In genomic region chr17:40074175-40074512, GRCh38 we compare ENCODE assay signal across 18 cellular contexts. TPM values are rescaled to one million over a fixed set of nuclear protein-coding genes. Genes with fewer than 3 reads are reported as not detected.
DNase-seq lines count a peak whose midpoint lies in the region; ATAC-seq and TF ChIP-seq lines count a peak whose summit lies in the region.
"Had no signal": no experiment of that assay in that cellular context is flagged by ENCODE, and none has a peak within 500 bp of the region (broad histone marks: within the 10 kb centered on the region; RNA-seq: fewer than 3 reads in every experiment).

No MANE protein-coding gene starts in this region.

- peak overlapping the region; percentile 43 for H3K27ac Mint-ChIP-seq in activated CD8-positive, alpha-beta T cell treated with anti-CD3 and anti-CD28 coated beads for 36 hours
- no peak overlapping the region for H3K27ac Mint-ChIP-seq in activated CD8-positive, alpha-beta T cell treated with anti-CD3 and anti-CD28 coated beads, Interleukin-2, amount 10 ng/mL, durations not matched to agents 7 days and 5 days
- H3K27ac Mint-ChIP-seq in naive thymus-derived CD8-positive, alpha-beta T cell = peak overlapping the region in 9 of 10 donors; percentile 64 to 91 (median 84)
- H3K27ac Mint-ChIP-seq: T-helper 2 cell treated with Interferon-gamma antibody and Interleukin-4, amounts not matched to agents 5 μg/mL and 100 μg/mL, for 36 hours had no signal

- H3K9me3 Mint-ChIP-seq in activated CD8-positive, alpha-beta T cell treated with anti-CD3 and anti-CD28 coated beads for 36 hours = no peaks in the 10 kb centered on the region
- H3K9me3 Mint-ChIP-seq in activated CD8-positive, alpha-beta T cell treated with anti-CD3 and anti-CD28 coated beads, Interleukin-2, amount 10 ng/mL, durations not matched to agents 7 days and 5 days (ENCODE audit: insufficient read depth) = no peaks in the 10 kb centered on the region
- H3K9me3 Mint-ChIP-seq in naive thymus-derived CD8-positive, alpha-beta T cell = no peaks in the 10 kb centered on the region
- H3K9me3 Mint-ChIP-seq: activated CD4-positive, alpha-beta memory T cell treated with anti-CD3 and anti-CD28 coated beads for 36 hours; activated naive CD4-positive, alpha-beta T cell treated with anti-CD3 and anti-CD28 coated beads, Interleukin-2, amount 50 U/mL, for 24 hours; T-helper 2 cell treated with Interferon-gamma antibody and Interleukin-4, amounts not matched to agents 5 μg/mL and 100 μg/mL, for 36 hours had no signal

- H3K27ac ChIP-seq in dorsolateral prefrontal cortex = peak overlapping the region; percentile 93 to 100 (median 100)
- H3K27ac ChIP-seq in thyroid gland = peak overlapping the region; percentile 90 to 94 (median 93)
- no peak overlapping the region for H3K27ac ChIP-seq in WERI-Rb-1
- H3K27ac ChIP-seq: 22Rv1 had no signal

- no peak for DNase-seq in activated CD8-positive, alpha-beta T cell treated with anti-CD3 and anti-CD28 coated beads for 36 hours
- no peak for DNase-seq in activated CD8-positive, alpha-beta T cell treated with anti-CD3 and anti-CD28 coated beads, Interleukin-2, amount 10 ng/mL, durations not matched to agents 7 days and 5 days
- DNase-seq in dorsolateral prefrontal cortex = no peak
- DNase-seq in naive thymus-derived CD8-positive, alpha-beta T cell = no peak
- no peak for DNase-seq in thyroid gland
- no peak for DNase-seq in WERI-Rb-1
- DNase-seq in iPS-NIHi11 (ENCODE audit: low spot score) = no peak
- DNase-seq in GM20000 (ENCODE audit: low spot score) = no peak
- DNase-seq: activated CD4-positive, alpha-beta memory T cell treated with anti-CD3 and anti-CD28 coated beads for 36 hours; KBM-7; NCI-H1417 treated with DMSO at 0.1 percent for 48 hours; stimulated activated CD4-positive, alpha-beta T cell treated with anti-CD3 and anti-CD28 coated beads, Interleukin-4, amount 100 ng/mL, for 1 hour had no signal

- no peak overlapping the region for H3K4me3 Mint-ChIP-seq in activated CD8-positive, alpha-beta T cell treated with anti-CD3 and anti-CD28 coated beads for 36 hours
- no peak overlapping the region for H3K4me3 Mint-ChIP-seq in activated CD8-positive, alpha-beta T cell treated with anti-CD3 and anti-CD28 coated beads, Interleukin-2, amount 10 ng/mL, durations not matched to agents 7 days and 5 days
- H3K4me3 Mint-ChIP-seq in naive thymus-derived CD8-positive, alpha-beta T cell = no peak overlapping the region
- H3K4me3 Mint-ChIP-seq: activated CD4-positive, alpha-beta memory T cell treated with anti-CD3 and anti-CD28 coated beads for 36 hours; activated naive CD4-positive, alpha-beta T cell treated with anti-CD3 and anti-CD28 coated beads, Interleukin-2, amount 50 U/mL, for 24 hours; T-helper 2 cell treated with Interferon-gamma antibody and Interleukin-4, amounts not matched to agents 5 μg/mL and 100 μg/mL, for 36 hours had no signal

- intact Hi-C loops in activated CD8-positive, alpha-beta T cell treated with anti-CD3 and anti-CD28 coated beads for 36 hours (cut with micrococcal nuclease) = no loop called here
- intact Hi-C loops in dorsolateral prefrontal cortex (cut with DNase I) (no loop called here), thyroid gland (cut with DNase I) (no loop called here)

- TF ChIP-seq CTCF in activated CD8-positive, alpha-beta T cell treated with anti-CD3 and anti-CD28 coated beads for 36 hours (IDR thresholded peaks at IDR 0.05) = no peak
- TF ChIP-seq CTCF in dorsolateral prefrontal cortex (IDR thresholded peaks at IDR 0.05 in 54 of 56, conservative IDR thresholded peaks at IDR 0.05 in 2 of 56; ENCODE audit: low read depth in 1 of 56, partially characterized antibody in 56 of 56) (no peak), thyroid gland (IDR thresholded peaks at IDR 0.05) (no peak), WERI-Rb-1 (IDR thresholded peaks at IDR 0.05; ENCODE audit: low read depth, low read length) (no peak), GM20000 (IDR thresholded peaks at IDR 0.05; ENCODE audit: extremely low read depth, missing control alignments) (no peak)

- TF ChIP-seq POLR2A in thyroid gland (IDR thresholded peaks at IDR 0.05) = no peak

- no peaks in the 10 kb centered on the region for H3K27me3 ChIP-seq in dorsolateral prefrontal cortex
- no peaks in the 10 kb centered on the region for H3K27me3 ChIP-seq in thyroid gland
- no peaks in the 10 kb centered on the region for H3K27me3 ChIP-seq in WERI-Rb-1 (ENCODE audit: insufficient read depth, low read depth, severe bottlenecking)

- no peaks in the 10 kb centered on the region for H3K36me3 ChIP-seq in thyroid gland
- peaks cover 11% of the 10 kb centered on the region for H3K36me3 ChIP-seq in WERI-Rb-1

- H3K9me3 ChIP-seq in thyroid gland = no peaks in the 10 kb centered on the region
- no peaks in the 10 kb centered on the region for H3K9me3 ChIP-seq in WERI-Rb-1 (ENCODE audit: severe bottlenecking)

- WGBS in thyroid gland, 2 donors = 80 to 88% methylated on average over 5 to 7 of the region's 8 CpGs

- POLR2A ChIA-PET in activated CD8-positive, alpha-beta T cell treated with anti-CD3 and anti-CD28 coated beads for 36 hours (lab: Charles Lee) = interaction anchor here (1.2 to 1.7 kb wide), 2 partner anchors 10 to 23 kb away, joined by 5 read pairs; no protein-coding TSS in a partner anchor
- POLR2A ChIA-PET in activated CD8-positive, alpha-beta T cell treated with anti-CD3 and anti-CD28 coated beads, Interleukin-2, amount 10 ng/mL, durations not matched to agents 7 days and 5 days (lab: Charles Lee) = interaction anchor here (0.6 kb wide), 1 partner anchor 121 kb away, joined by 3 read pairs; no protein-coding TSS in a partner anchor
- POLR2A ChIA-PET in naive thymus-derived CD8-positive, alpha-beta T cell (lab: Charles Lee) = interaction anchor here (1.2 to 17.1 kb wide), 6 partner anchors 10 to 48 kb away, joined by 3 to 260 read pairs (median 46); partner anchors contain the start of genes MED24, NR1D1 and THRA

- no peak for ATAC-seq in activated CD8-positive, alpha-beta T cell treated with anti-CD3 and anti-CD28 coated beads for 36 hours
- no peak for ATAC-seq in activated CD8-positive, alpha-beta T cell treated with anti-CD3 and anti-CD28 coated beads, Interleukin-2, amount 10 ng/mL, durations not matched to agents 7 days and 5 days
- no peak for ATAC-seq in naive thymus-derived CD8-positive, alpha-beta T cell
- ATAC-seq: left lobe of liver, Panc1 had no signal

- H3K4me1 ChIP-seq in thyroid gland = peaks cover 73 to 80% of the 10 kb centered on the region in 2 donors

- no peaks in the 10 kb centered on the region for H3K27me3 Mint-ChIP-seq in activated CD8-positive, alpha-beta T cell treated with anti-CD3 and anti-CD28 coated beads for 36 hours
- no peaks in the 10 kb centered on the region for H3K27me3 Mint-ChIP-seq in activated CD8-positive, alpha-beta T cell treated with anti-CD3 and anti-CD28 coated beads, Interleukin-2, amount 10 ng/mL, durations not matched to agents 7 days and 5 days (ENCODE audit: low read depth)
- H3K27me3 Mint-ChIP-seq in naive thymus-derived CD8-positive, alpha-beta T cell = no peaks in the 10 kb centered on the region
- H3K27me3 Mint-ChIP-seq: activated CD4-positive, alpha-beta memory T cell treated with anti-CD3 and anti-CD28 coated beads for 36 hours; activated naive CD4-positive, alpha-beta T cell treated with anti-CD3 and anti-CD28 coated beads, Interleukin-2, amount 50 U/mL, for 24 hours had no signal

- H3K4me3 ChIP-seq in dorsolateral prefrontal cortex = peak overlapping the region in 27 of 59 donors; percentile 3 to 71 (median 48)
- no peak overlapping the region for H3K4me3 ChIP-seq in thyroid gland (replicated peaks in 1 of 3)
- no peak overlapping the region for H3K4me3 ChIP-seq in WERI-Rb-1 (ENCODE audit: low read depth, low read length)

- CTCF ChIA-PET in activated CD8-positive, alpha-beta T cell treated with anti-CD3 and anti-CD28 coated beads for 36 hours (lab: Charles Lee) = interaction anchor here (0.8 to 6.9 kb wide), 16 partner anchors 10 to 243 kb away, joined by 3 to 168 read pairs (median 12); partner anchors contain the start of genes CSF3, MED24, NR1D1 and THRA
- CTCF ChIA-PET in activated CD8-positive, alpha-beta T cell treated with anti-CD3 and anti-CD28 coated beads, Interleukin-2, amount 10 ng/mL, durations not matched to agents 7 days and 5 days (lab: Charles Lee) = interaction anchor here (0.6 to 5.5 kb wide), 13 partner anchors 9 to 60 kb away, joined by 3 to 90 read pairs (median 15); partner anchors contain the start of genes CSF3, MED24, NR1D1 and THRA

- H3K4me1 Mint-ChIP-seq in activated CD8-positive, alpha-beta T cell treated with anti-CD3 and anti-CD28 coated beads for 36 hours (ENCODE audit: low read depth) = peaks cover 44% of the 10 kb centered on the region
- peaks cover 31% of the 10 kb centered on the region for H3K4me1 Mint-ChIP-seq in activated CD8-positive, alpha-beta T cell treated with anti-CD3 and anti-CD28 coated beads, Interleukin-2, amount 10 ng/mL, durations not matched to agents 7 days and 5 days (ENCODE audit: low read depth)
- peaks cover 41 to 80% (median 74%) of the 10 kb centered on the region in 4 donors for H3K4me1 Mint-ChIP-seq in naive thymus-derived CD8-positive, alpha-beta T cell

- no peaks in the 10 kb centered on the region for H3K36me3 Mint-ChIP-seq in activated CD8-positive, alpha-beta T cell treated with anti-CD3 and anti-CD28 coated beads for 36 hours (ENCODE audit: low read depth)
- no peaks in the 10 kb centered on the region for H3K36me3 Mint-ChIP-seq in activated CD8-positive, alpha-beta T cell treated with anti-CD3 and anti-CD28 coated beads, Interleukin-2, amount 10 ng/mL, durations not matched to agents 7 days and 5 days (ENCODE audit: low read depth)
- peaks cover 0 to 25% (median 0%) of the 10 kb centered on the region in 3 donors for H3K36me3 Mint-ChIP-seq in naive thymus-derived CD8-positive, alpha-beta T cell
- H3K36me3 Mint-ChIP-seq: activated CD4-positive, alpha-beta memory T cell treated with anti-CD3 and anti-CD28 coated beads for 36 hours had no signal

RNA-seq across cellular contexts. Expression of gene THRA, which starts 11.4 kb away (rescaled TPM):
- 10 to 100 TPM; 11.1 to 13.8 TPM for total RNA-seq in activated CD8-positive, alpha-beta T cell treated with anti-CD3 and anti-CD28 coated beads for 36 hours
- total RNA-seq in activated CD8-positive, alpha-beta T cell treated with anti-CD3 and anti-CD28 coated beads, Interleukin-2, amount 10 ng/mL, durations not matched to agents 7 days and 5 days = 1 to 10 TPM; 8.7 to 9.7 TPM
- total RNA-seq in dorsolateral prefrontal cortex (100 to 1,000 TPM; 178 to 301 (median 231) TPM), thyroid gland (10 to 100 TPM; 34.0 to 52.9 (median 44.8) TPM)
- 10 to 100 TPM; 53.6 to 54.2 TPM for total RNA-seq in naive thymus-derived CD8-positive, alpha-beta T cell
- polyA plus RNA-seq in naive thymus-derived CD8-positive, alpha-beta T cell = 10 to 100 TPM; 11.3 to 23.3 (median 22.2) TPM

RNA-seq across cellular contexts. Expression of gene MED24, which starts 19.9 kb away (rescaled TPM):
- 10 to 100 TPM; 90.2 to 96.4 TPM for total RNA-seq in activated CD8-positive, alpha-beta T cell treated with anti-CD3 and anti-CD28 coated beads for 36 hours
- 10 to 100 TPM; 93.4 to 96.7 TPM for total RNA-seq in activated CD8-positive, alpha-beta T cell treated with anti-CD3 and anti-CD28 coated beads, Interleukin-2, amount 10 ng/mL, durations not matched to agents 7 days and 5 days
- total RNA-seq in dorsolateral prefrontal cortex (100 to 1,000 TPM in 59 of 120 experiments, 10 to 100 TPM in 61; 59.5 to 156 (median 99.1) TPM), thyroid gland (10 to 100 TPM; 37.1 to 68.4 (median 56.6) TPM)
- 100 to 1,000 TPM; 104 TPM for total RNA-seq in naive thymus-derived CD8-positive, alpha-beta T cell
- 10 to 100 TPM; 37.3 to 67.7 (median 42.1) TPM for polyA plus RNA-seq in naive thymus-derived CD8-positive, alpha-beta T cell

RNA-seq across cellular contexts. Expression of gene NR1D1, which starts 26.2 kb away (rescaled TPM):
- 1 to 10 TPM; 6.0 to 6.5 TPM for total RNA-seq in activated CD8-positive, alpha-beta T cell treated with anti-CD3 and anti-CD28 coated beads for 36 hours
- 1 to 10 TPM; 4.1 to 4.9 TPM for total RNA-seq in activated CD8-positive, alpha-beta T cell treated with anti-CD3 and anti-CD28 coated beads, Interleukin-2, amount 10 ng/mL, durations not matched to agents 7 days and 5 days
- total RNA-seq in dorsolateral prefrontal cortex (10 to 100 TPM; 26.9 to 97.0 (median 62.1) TPM), thyroid gland (1 to 10 TPM; 3.4 to 9.9 (median 5.1) TPM)
- 10 to 100 TPM; 18.2 to 19.2 TPM for total RNA-seq in naive thymus-derived CD8-positive, alpha-beta T cell
- polyA plus RNA-seq in naive thymus-derived CD8-positive, alpha-beta T cell = 1 to 10 TPM; 3.9 to 9.9 (median 6.4) TPM

RNA-seq across cellular contexts. Expression of gene MSL1, which starts 47.6 kb away (rescaled TPM):
- total RNA-seq in activated CD8-positive, alpha-beta T cell treated with anti-CD3 and anti-CD28 coated beads for 36 hours = 10 to 100 TPM; 69.0 to 70.1 TPM
- 10 to 100 TPM; 80.5 to 83.2 TPM for total RNA-seq in activated CD8-positive, alpha-beta T cell treated with anti-CD3 and anti-CD28 coated beads, Interleukin-2, amount 10 ng/mL, durations not matched to agents 7 days and 5 days
- total RNA-seq in dorsolateral prefrontal cortex (100 to 1,000 TPM in 116 of 120 experiments, 10 to 100 TPM in 4; 87.8 to 143 (median 120) TPM), thyroid gland (100 to 1,000 TPM in 1 of 4 donors, 10 to 100 TPM in 3; 69.9 to 101 (median 80.4) TPM)
- total RNA-seq in naive thymus-derived CD8-positive, alpha-beta T cell = 100 to 1,000 TPM; 132 to 135 TPM
- polyA plus RNA-seq in naive thymus-derived CD8-positive, alpha-beta T cell = 10 to 100 TPM in 1 of 3 donors, 1 to 10 TPM in 2; 6.8 to 12.8 (median 9.2) TPM

RNA-seq across cellular contexts. Expression of gene CSF3, which starts 58.9 kb away (rescaled TPM):
- total RNA-seq in activated CD8-positive, alpha-beta T cell treated with anti-CD3 and anti-CD28 coated beads for 36 hours = not detected
- not detected for total RNA-seq in activated CD8-positive, alpha-beta T cell treated with anti-CD3 and anti-CD28 coated beads, Interleukin-2, amount 10 ng/mL, durations not matched to agents 7 days and 5 days
- total RNA-seq in dorsolateral prefrontal cortex = 100 to 1,000 TPM in 1 of 120 experiments, 10 to 100 TPM in 8, 1 to 10 TPM in 30, under 1 TPM in 25, not detected in 56; 0.30 to 105 (median 1.8) TPM
- total RNA-seq in naive thymus-derived CD8-positive, alpha-beta T cell = not detected
- polyA plus RNA-seq in naive thymus-derived CD8-positive, alpha-beta T cell = not detected
- total RNA-seq in thyroid gland = not detected
- total RNA-seq: activated CD4-positive, alpha-beta memory T cell treated with anti-CD3 and anti-CD28 coated beads for 36 hours; left lobe of liver; NCI-H460 had no signal
